16 cellular contexts compared by ENCODE assay signal in the genomic region with DNA sequence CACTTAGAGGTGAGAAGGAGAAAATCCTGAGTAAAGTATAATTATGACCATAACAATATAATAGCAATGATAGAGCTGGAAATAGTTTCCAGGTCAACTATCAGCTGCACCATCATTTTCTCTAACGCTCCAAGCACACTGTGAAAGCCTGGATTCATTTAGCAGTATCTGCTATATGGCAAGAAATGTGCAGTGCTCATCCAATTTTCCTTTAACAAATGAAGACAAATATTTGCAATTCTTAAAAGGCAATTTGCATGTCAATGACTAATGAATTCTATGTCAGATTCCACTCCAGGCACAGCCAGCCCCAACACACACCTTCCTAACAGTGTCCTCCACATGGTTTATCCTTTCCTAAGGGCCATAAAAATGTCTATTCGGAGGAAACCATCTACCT. TPM values are rescaled to one million over a fixed set of nuclear protein-coding genes. Genes with fewer than 3 reads are reported as not detected.
"Had no signal": no experiment of that assay in that cellular context is flagged by ENCODE, and none has a peak within 500 bp of the region (broad histone marks: within the 10 kb centered on the region; RNA-seq: fewer than 3 reads in every experiment).

No MANE protein-coding gene starts in this region.

- H3K36me3 ChIP-seq: pancreas, sigmoid colon, stomach had no signal

- H3K4me3 ChIP-seq: lung, pancreas, sigmoid colon, stomach, testis had no signal

- DNase-seq: activated B cell treated with CpG ODN at 0.5 μM for 24 hours; activated CD4-positive, alpha-beta T cell treated with anti-CD3 and anti-CD28 coated beads, Interleukin-2, amount 10 ng/mL, durations not matched to agents 24 days and 14 days; activated CD8-positive, alpha-beta memory T cell treated with anti-CD3 and anti-CD28 coated beads, Interleukin-2, amount 50 U/mL, for 48 hours; activated gamma-delta T cell treated with Interleukin-2 at 50 U/mL for 16 hours; activated T-cell treated with anti-CD3 and anti-CD28 coated beads, Interleukin-2, amount 50 U/mL, for 72 hours; amniotic stem cell; cerebellar nuclear complex; effector CD8-positive, alpha-beta T cell; islet precursor cell; pancreas; sigmoid colon; stimulated activated CD4-positive, alpha-beta T cell treated with anti-CD3 and anti-CD28 coated beads, Interleukin-1b, Interleukin-23, amount 100 ng/mL, for 48 hours; stomach; T-helper 2 cell; testis had no signal

- H3K4me1 ChIP-seq: sigmoid colon, stomach, testis had no signal

- H3K27me3 ChIP-seq: pancreas, sigmoid colon, stomach, testis had no signal

- H3K9me3 ChIP-seq: pancreas, sigmoid colon, stomach, testis had no signal

- H3K27ac ChIP-seq: pancreas, sigmoid colon, stomach, testis had no signal

RNA-seq across cellular contexts. Expression of gene PRSS12, which starts 12.7 kb away (rescaled TPM):
- total RNA-seq: activated B cell treated with CpG ODN at 0.5 μM for 24 hours; activated CD4-positive, alpha-beta T cell treated with anti-CD3 and anti-CD28 coated beads, Interleukin-2, amount 10 ng/mL, durations not matched to agents 24 days and 14 days had no signal
